In genomic region chr7:87345962-87346371, GRCh38 we compare ENCODE assay signal across 1 cellular context.
TF ChIP-seq lines count a peak whose summit lies in the region.

No MANE protein-coding gene starts in this region.

TF ChIP-seq in IMR-90, 13 proteins besides CTCF, POLR2A, EP300 and RAD21 (continued from another document):
- TF ChIP-seq FOS (IDR thresholded peaks at IDR 0.05; ENCODE audit: low read depth, low read length) (no peak), USF2 (IDR thresholded peaks at IDR 0.05; ENCODE audit: low read depth, low read length) (no peak), CHD1 (IDR thresholded peaks at IDR 0.05; ENCODE audit: low read depth, low read length) (no peak), ELK1 (IDR thresholded peaks at IDR 0.05; ENCODE audit: borderline replicate concordance, low read depth, low read length) (no peak), NFE2L2 (IDR thresholded peaks at IDR 0.05; ENCODE audit: low read depth, low read length) (no peak)
